In genomic region chr3:168973897-168974296, GRCh38 we compare ENCODE assay signal across 17 cellular contexts.
DNase-seq lines count a peak whose midpoint lies in the region; ATAC-seq and TF ChIP-seq lines count a peak whose summit lies in the region.
"Had no signal": no experiment of that assay in that cellular context is flagged by ENCODE, and none has a peak within 500 bp of the region (broad histone marks: within the 10 kb centered on the region; RNA-seq: fewer than 3 reads in every experiment).

No MANE protein-coding gene starts in this region.

- H3K9me3 ChIP-seq in HEK293 (ENCODE audit: control insufficient read depth, insufficient read depth, low read depth, low read length) = no peaks in the 10 kb centered on the region
- H3K9me3 ChIP-seq: BLaER1 treated with 17β-estradiol and CSF1 and Interleukin-3, amounts not matched to agents 10 nM and 100 nM; HAP-1 had no signal

- no peak overlapping the region for H3K4me3 ChIP-seq in HEK293 (ENCODE audit: low read depth, low read length)
- no peak overlapping the region for H3K4me3 ChIP-seq in choroid plexus epithelial cell (ENCODE audit: low read depth, low read length)
- H3K4me3 ChIP-seq: BLaER1 treated with 17β-estradiol and CSF1 and Interleukin-3, amounts not matched to agents 10 nM and 100 nM; GM23248; HAP-1 had no signal

- no peak overlapping the region for H3K27ac ChIP-seq in HEK293 (ENCODE audit: extremely low read depth, low read depth, low read length)
- H3K27ac ChIP-seq: BLaER1 treated with 17β-estradiol and CSF1 and Interleukin-3, amounts not matched to agents 10 nM and 100 nM; GM23248; HL-60 had no signal

- ATAC-seq in T-cell (replicated peaks in 1 of 4) = no peak
- ATAC-seq: CD8-positive, alpha-beta T cell had no signal

- DNase-seq in EL (peak; percentile 12), choroid plexus epithelial cell (ENCODE audit: low read depth) (peak; percentile 49), iris pigment epithelial cell (ENCODE audit: low read depth) (peak; percentile 12), activated gamma-delta T cell treated with Interleukin-2 at 50 U/mL for 16 hours (no peak), NCI-H526 treated with DMSO at 0.1 percent for 48 hours (lab: John Stamatoyannopoulos, UW) (no peak), T-cell (no peak)
- DNase-seq: CD8-positive, alpha-beta T cell; DMS53; DND-41; GDM1; HFFc6 had no signal

- H3K27me3 Mint-ChIP-seq in T-cell = peaks cover 0 to 4% of the 10 kb centered on the region in 2 donors
- H3K27me3 Mint-ChIP-seq: B cell had no signal

- no peak overlapping the region for H3K27ac Mint-ChIP-seq in T-cell
- H3K27ac Mint-ChIP-seq: B cell; CD8-positive, alpha-beta T cell; HFFc6 had no signal

- TF ChIP-seq CTCF in HEK293 (tag by site-specific recombination; IDR thresholded peaks at IDR 0.05) (no peak), choroid plexus epithelial cell (conservative IDR thresholded peaks at IDR 0.05; ENCODE audit: low read depth, low read length) (no peak)

- peaks cover 5% of the 10 kb centered on the region for H3K4me1 ChIP-seq in HEK293 (ENCODE audit: control insufficient read depth, insufficient read depth, low read length)
- H3K4me1 ChIP-seq: BLaER1 treated with 17β-estradiol and CSF1 and Interleukin-3, amounts not matched to agents 10 nM and 100 nM had no signal

- H3K9me3 Mint-ChIP-seq in T-cell = peaks cover 0 to 4% (median 0%) of the 10 kb centered on the region in 3 donors
- H3K9me3 Mint-ChIP-seq: CD8-positive, alpha-beta T cell; HFFc6 had no signal

- H3K36me3 Mint-ChIP-seq in T-cell = no peaks in the 10 kb centered on the region
- H3K36me3 Mint-ChIP-seq: CD8-positive, alpha-beta T cell had no signal

- H3K36me3 ChIP-seq in HEK293 (ENCODE audit: control insufficient read depth in 2 of 2, insufficient read depth in 1 of 2, low read length in 2 of 2) = no peaks in the 10 kb centered on the region
- H3K36me3 ChIP-seq: BLaER1 treated with 17β-estradiol and CSF1 and Interleukin-3, amounts not matched to agents 10 nM and 100 nM; HAP-1 had no signal

- no peaks in the 10 kb centered on the region for H3K4me1 Mint-ChIP-seq in T-cell
- H3K4me1 Mint-ChIP-seq: B cell had no signal

- H3K4me3 Mint-ChIP-seq in T-cell = no peak overlapping the region
- H3K4me3 Mint-ChIP-seq: B cell; CD8-positive, alpha-beta T cell; HFFc6 had no signal

- CTCF ChIA-PET in HEK293 (lab: Yijun Ruan, JAX) = interaction anchor here (1.0 kb wide), 1 partner anchor 109 kb away, joined by 3 read pairs; no protein-coding TSS in a partner anchor
- CTCF ChIA-PET in T-cell (lab: Charles Lee) = no interaction called here

- POLR2A ChIA-PET in HEK293 (lab: Yijun Ruan, JAX) = no interaction called here
- POLR2A ChIA-PET in T-cell (lab: Charles Lee) = no interaction called here

TF ChIP-seq in HEK293, 187 proteins besides CTCF, POLR2A, EP300 and RAD21:
- TF ChIP-seq ZNF366 (tag by site-specific recombination; conservative IDR thresholded peaks at IDR 0.05) (0 out of 2 replicates have a peak, but pooled peaks have one; percentile 8), PRDM6 (tag by site-specific recombination; IDR thresholded peaks at IDR 0.05) (peak; percentile 54), ZNF701 (tag by site-specific recombination; IDR thresholded peaks at IDR 0.05) (no peak), ZEB2 (tag by site-specific recombination; IDR thresholded peaks at IDR 0.05) (peak; percentile 22; the same call in 1 of the 2 replicates)

Comparison
In these comparisons a context has a peak if more than half of its experiments do, and no peak if none do; other contexts are left out.
1. DNase-seq: peak in EL (single experiment), choroid plexus epithelial cell (single experiment) and iris pigment epithelial cell (single experiment); none in activated gamma-delta T cell treated with Interleukin-2 at 50 U/mL for 16 hours (single experiment), NCI-H526 treated with DMSO at 0.1 percent for 48 hours (single experiment) and T-cell (0 of 34).